Comparison of ENCODE assay signal across 8 cellular contexts in genomic region chr19:12783226-12783848, GRCh38. TPM values are rescaled to one million over a fixed set of nuclear protein-coding genes. Genes with fewer than 3 reads are reported as not detected.
DNase-seq lines count a peak whose midpoint lies in the region; ATAC-seq, FAIRE-seq and TF ChIP-seq lines count a peak whose summit lies in the region.

No MANE protein-coding gene starts in this region.

- 20% methylated on average over 15 of the region's 22 CpGs; no CpG with 5 or more reads in 1 of the 2 experiments for WGBS in H1 (ENCODE audit: extremely low coverage in 1 of 2, insufficient coverage in 1 of 2, insufficient read length in 1 of 2, insufficient replicate concordance in 2 of 2, low coverage in 1 of 2, low lambda C conversion rate in 2 of 2, missing lambda C conversion rate in 1 of 2), 2 experiments
- WGBS in pancreas, 2 donors: 26 to 31% methylated on average over 22 of the region's 22 CpGs

- H3K4me3 ChIP-seq in H1 (ENCODE audit: extremely low read depth in 1 of 4, insufficient read depth in 2 of 4, low read depth in 3 of 4, low read length in 4 of 4) (peak overlapping the region; percentile 38 to 77 (median 54); a peak in 6 of 8 replicates), pancreas (peak overlapping the region in 3 of 4 donors; percentile 11 to 55 (median 46))

- intact Hi-C loops in pancreas (cut with DNase I): no loop called here

- no peak for TF ChIP-seq EP300 in H1 (IDR thresholded peaks at IDR 0.05; ENCODE audit: borderline replicate concordance in 1 of 2, low read depth in 2 of 2, low read length in 2 of 2)

- H2BK20ac ChIP-seq in H1 (ENCODE audit: low read length): peak overlapping the region; percentile 66

- peak overlapping the region; percentile 80 for H4K8ac ChIP-seq in H1 (ENCODE audit: extremely low read depth, insufficient read depth, low read length)

- H3K4ac ChIP-seq in H1 (replicated peaks; ENCODE audit: insufficient read length, low read depth, low read length): peak overlapping the region; percentile 91

- no peaks in the 10 kb centered on the region for H3K79me2 ChIP-seq in H1 (ENCODE audit: control insufficient read depth in 1 of 2, insufficient read depth in 2 of 2, low read length in 2 of 2)

- CTCF ChIA-PET in H1 (lab: Charles Lee; ENCODE audit: partially characterized antibody): interaction anchor here (0.7 to 9.3 kb wide), 3 partner anchors 12 to 52 kb away, joined by 3 to 277 read pairs (median 4); partner anchors contain the start of gene JUNB

- peak overlapping the region; percentile 78 for H3K18ac ChIP-seq in H1 (ENCODE audit: extremely low read depth, low read length)

- no peaks in the 10 kb centered on the region for H3K9me3 ChIP-seq in ES-I3 (ENCODE audit: control insufficient read depth, insufficient read depth, low read length)
- no peaks in the 10 kb centered on the region for H3K9me3 ChIP-seq in H1 (ENCODE audit: insufficient read depth in 2 of 2, low read depth in 1 of 2, low read length in 1 of 2)
- no peaks in the 10 kb centered on the region for H3K9me3 ChIP-seq in pancreas

- H2BK5ac ChIP-seq in H1 (ENCODE audit: low read depth, low read length): peak overlapping the region; percentile 71; the same call in 1 of the 2 replicates

- H3K56ac ChIP-seq in H1 (replicated peaks; ENCODE audit: insufficient read length, low read depth, low read length): peak overlapping the region; percentile 90

- FAIRE-seq in H1 (lab: Jason Lieb, UNC) (no peak), pancreas (lab: Jason Lieb, UNC) (no peak)

- peak; percentile 22; the same call in 1 of the 2 replicates for TF ChIP-seq POLR2A in Raji (IDR thresholded peaks at IDR 0.05; ENCODE audit: insufficient read depth, low read depth, low read length)
- no peak for TF ChIP-seq POLR2A in H1 (IDR thresholded peaks at IDR 0.05; ENCODE audit: control extremely low read depth in 1 of 2, low read depth in 2 of 2, low read length in 2 of 2)

- POLR2A ChIA-PET in H1 (lab: Charles Lee; ENCODE audit: partially characterized antibody): interaction anchor here (0.6 to 16.6 kb wide), 6 partner anchors 14 to 1188 kb away, joined by 3 to 317 read pairs (median 4); partner anchors contain the start of genes JUNB, PRDX2 and THSD8

- H4K5ac ChIP-seq in H1 (ENCODE audit: insufficient read length, low read depth, low read length): peak overlapping the region; percentile 86

- H2BK15ac ChIP-seq in H1 (ENCODE audit: low read length): no peak overlapping the region

- H3K4me1 ChIP-seq in ES-I3 (ENCODE audit: insufficient read depth, low read length) (peaks cover 13% of the 10 kb centered on the region), H1 (replicated peaks in 1 of 4; ENCODE audit: control insufficient read depth in 3 of 4, insufficient read depth in 4 of 4, low read length in 3 of 4) (peaks cover 14 to 32% (median 20%) of the 10 kb centered on the region in 4 experiments), pancreas (peaks cover 5 to 57% (median 22%) of the 10 kb centered on the region in 3 donors)

- no peak overlapping the region for H3K27ac ChIP-seq in H1 (ENCODE audit: low read depth, low read length)
- H3K27ac ChIP-seq in pancreas: peak overlapping the region; percentile 68 to 99 (median 84)

- no peak overlapping the region for H3K14ac ChIP-seq in H1 (ENCODE audit: insufficient read length)

- peaks cover 0 to 1% of the 10 kb centered on the region in 2 experiments for H4K20me1 ChIP-seq in H1 (replicated peaks in 1 of 2; ENCODE audit: control insufficient read depth in 1 of 2, insufficient read depth in 2 of 2, low read length in 2 of 2)

- H3K36me3 ChIP-seq in ES-I3 (ENCODE audit: insufficient read depth, low read length) (no peaks in the 10 kb centered on the region), H1 (ENCODE audit: control insufficient read depth in 2 of 4, insufficient read depth in 4 of 4, low read length in 3 of 4) (no peaks in the 10 kb centered on the region), pancreas (no peaks in the 10 kb centered on the region)

- H3K9ac ChIP-seq in ES-I3 (ENCODE audit: low read depth, low read length) (peak overlapping the region; percentile 55; the same call in 1 of the 2 replicates), H1 (replicated peaks in 1 of 4; ENCODE audit: extremely low read depth in 1 of 4, low read depth in 3 of 4, low read length in 3 of 4) (no peak overlapping the region)

- peak overlapping the region; percentile 75 for H2BK120ac ChIP-seq in H1 (replicated peaks; ENCODE audit: low read depth, low read length)

- no peak for DNase-seq in H1 (ENCODE audit: low read depth in 1 of 2, low spot score in 2 of 2)
- no peak for DNase-seq in pancreas
- no peak for DNase-seq in SW 1271 (lab: John Stamatoyannopoulos, UW)
- no peak for DNase-seq in NCI-H510A (lab: John Stamatoyannopoulos, UW)

- H3K27me3 ChIP-seq in H1 (replicated peaks in 1 of 4; ENCODE audit: control insufficient read depth in 3 of 4, extremely low read depth in 1 of 4, insufficient read depth in 3 of 4, low read length in 3 of 4) (no peaks in the 10 kb centered on the region), pancreas (no peaks in the 10 kb centered on the region)

- H2AK5ac ChIP-seq in H1 (ENCODE audit: low read depth, low read length): peak overlapping the region; percentile 72; the same call in 1 of the 2 replicates

- peak overlapping the region; percentile 51 to 98 for H3K4me2 ChIP-seq in H1 (ENCODE audit: insufficient read depth in 1 of 2, low read depth in 2 of 2, low read length in 2 of 2)

- H3K23me2 ChIP-seq in H1 (ENCODE audit: low read depth, low read length): peaks cover 21% of the 10 kb centered on the region; the same call in 1 of the 2 replicates

- ATAC-seq in pancreas (no peak), GM18907 (IDR thresholded peaks at IDR 0.05; ENCODE audit: unreplicated experiment) (no peak), GM19463 (IDR thresholded peaks at IDR 0.05; ENCODE audit: unreplicated experiment) (no peak)

- no peak for TF ChIP-seq RAD21 in H1 (IDR thresholded peaks at IDR 0.05 in 1 of 2, conservative IDR thresholded peaks at IDR 0.05 in 1 of 2; ENCODE audit: low read depth in 2 of 2, low read length in 2 of 2)

- TF ChIP-seq CTCF in H1 (IDR thresholded peaks at IDR 0.05; ENCODE audit: control extremely low read depth in 1 of 3, insufficient read depth in 1 of 3, low read depth in 1 of 3, low read length in 3 of 3): no peak
- no peak for TF ChIP-seq CTCF in pancreas (IDR thresholded peaks at IDR 0.05)

- no peak overlapping the region for H3K23ac ChIP-seq in H1 (ENCODE audit: insufficient read length)

- H4K91ac ChIP-seq in H1 (replicated peaks; ENCODE audit: insufficient read length, low read length): peak overlapping the region; percentile 89

- no peaks in the 10 kb centered on the region; the same call in 1 of the 2 replicates for H3K79me1 ChIP-seq in H1 (ENCODE audit: low read depth, low read length)

- no peak overlapping the region for H2AFZ ChIP-seq in H1 (ENCODE audit: low read length)

- H2BK12ac ChIP-seq in H1 (ENCODE audit: low read depth, low read length): peak overlapping the region; percentile 60; the same call in 1 of the 2 replicates

RNA-seq across cellular contexts. Expression of gene JUNB, which starts 7.9 kb away (rescaled TPM):
- 7.4 and 8.6 TPM in 2 replicates for total RNA-seq in H1 (2021; fragmentation: NEBNext Ultra II Directional; extraction: Animal tissue kit (Norgen Biotek cat#: 25700))
- polyA plus RNA-seq in H1 (2011; rRNA removed): 10.0 and 14.1 TPM in 2 replicates
- 9.2 TPM for polyA plus RNA-seq in H1 (2011; cell fraction: cytosol; rRNA removed)
- 12.1 TPM for polyA plus RNA-seq in H1 (2011; cell fraction: nucleus; rRNA removed)
- 4.8 to 7.1 TPM (median 5.6 TPM) in 4 replicates for polyA plus RNA-seq in H1 (2012, experiment 1 of 2)
- polyA plus RNA-seq in H1 (2012, experiment 2 of 2): 5.9 TPM
- polyA plus RNA-seq in H1 (2013, experiment 1 of 2): 6.9 TPM
- polyA plus RNA-seq in H1 (2013, experiment 2 of 2): 6.5 TPM
- 1.8 TPM in 2 replicates for polyA minus RNA-seq in H1 (2011; rRNA and poly(A)+ RNA removed)
- 8.7 TPM for polyA minus RNA-seq in H1 (2011; cell fraction: cytosol; rRNA and poly(A)+ RNA removed)
- polyA minus RNA-seq in H1 (2011; cell fraction: nucleus; rRNA and poly(A)+ RNA removed): 21.3 TPM
- total RNA-seq in pancreas: 100 to 1,000 TPM in 2 of 6 donors, 10 to 100 TPM in 4; 41.6 to 109 (median 70.7) TPM
- polyA plus RNA-seq in pancreas: 100 to 1,000 TPM; 172 to 206 TPM

RNA-seq across cellular contexts. Expression of gene HOOK2, which starts 8.0 kb away (rescaled TPM):
- total RNA-seq in H1 (2021; fragmentation: NEBNext Ultra II Directional; extraction: Animal tissue kit (Norgen Biotek cat#: 25700)): 59.3 and 63.2 TPM in 2 replicates
- polyA plus RNA-seq in H1 (2011; rRNA removed): 23.8 and 39.2 TPM in 2 replicates
- 52.1 TPM for polyA plus RNA-seq in H1 (2011; cell fraction: cytosol; rRNA removed)
- 124 TPM for polyA plus RNA-seq in H1 (2011; cell fraction: nucleus; rRNA removed)
- polyA plus RNA-seq in H1 (2012, experiment 1 of 2): 72.5 to 107 TPM (median 96.5 TPM) in 4 replicates
- 35.9 TPM for polyA plus RNA-seq in H1 (2012, experiment 2 of 2)
- 47.5 TPM for polyA plus RNA-seq in H1 (2013, experiment 1 of 2)
- 40.1 TPM for polyA plus RNA-seq in H1 (2013, experiment 2 of 2)
- polyA minus RNA-seq in H1 (2011; rRNA and poly(A)+ RNA removed): 25.1 and 27.9 TPM in 2 replicates
- polyA minus RNA-seq in H1 (2011; cell fraction: cytosol; rRNA and poly(A)+ RNA removed): 17.9 TPM
- polyA minus RNA-seq in H1 (2011; cell fraction: nucleus; rRNA and poly(A)+ RNA removed): 50.3 TPM
- total RNA-seq in pancreas: 10 to 100 TPM; 37.7 to 60.9 (median 49.0) TPM
- polyA plus RNA-seq in pancreas: 100 to 1,000 TPM; 268 to 300 TPM

RNA-seq across cellular contexts. Expression of gene PRDX2, which starts 18.3 kb away (rescaled TPM):
- total RNA-seq in H1 (2021; fragmentation: NEBNext Ultra II Directional; extraction: Animal tissue kit (Norgen Biotek cat#: 25700)): 380 and 404 TPM in 2 replicates
- polyA plus RNA-seq in H1 (2011; rRNA removed) (748 and 904 TPM in 2 replicates), pancreas (100 to 1,000 TPM in 1 of 2 donors, 10 to 100 TPM in 1; 75.8 to 172 TPM)
- polyA plus RNA-seq in H1 (2011; cell fraction: cytosol; rRNA removed): 586 TPM
- polyA plus RNA-seq in H1 (2011; cell fraction: nucleus; rRNA removed): 569 TPM
- 543 to 655 TPM (median 640 TPM) in 4 replicates for polyA plus RNA-seq in H1 (2012, experiment 1 of 2)
- polyA plus RNA-seq in H1 (2012, experiment 2 of 2): 855 TPM
- polyA plus RNA-seq in H1 (2013, experiment 1 of 2): 237 TPM
- 231 TPM for polyA plus RNA-seq in H1 (2013, experiment 2 of 2)
- polyA minus RNA-seq in H1 (2011; rRNA and poly(A)+ RNA removed): 210 and 286 TPM in 2 replicates
- polyA minus RNA-seq in H1 (2011; cell fraction: cytosol; rRNA and poly(A)+ RNA removed): 286 TPM
- polyA minus RNA-seq in H1 (2011; cell fraction: nucleus; rRNA and poly(A)+ RNA removed): 120 TPM
- total RNA-seq in pancreas: 100 to 1,000 TPM in 4 of 6 donors, 10 to 100 TPM in 2; 77.5 to 109 (median 103) TPM

RNA-seq across cellular contexts. Expression of gene THSD8, which starts 18.5 kb away (rescaled TPM):
- total RNA-seq in H1 (2021; fragmentation: NEBNext Ultra II Directional; extraction: Animal tissue kit (Norgen Biotek cat#: 25700)): 41.3 and 42.3 TPM in 2 replicates
- polyA plus RNA-seq in H1 (2011; rRNA removed) (3.4 and 8.2 TPM in 2 replicates), pancreas (1 to 10 TPM; 1.3 to 2.0 TPM)
- 0.57 TPM for polyA plus RNA-seq in H1 (2011; cell fraction: cytosol; rRNA removed)
- polyA plus RNA-seq in H1 (2011; cell fraction: nucleus; rRNA removed): 0.21 TPM
- 9.7 to 60.5 TPM (median 32.8 TPM) in 4 replicates for polyA plus RNA-seq in H1 (2012, experiment 1 of 2)
- 11.1 TPM for polyA plus RNA-seq in H1 (2012, experiment 2 of 2)
- polyA plus RNA-seq in H1 (2013, experiment 1 of 2): 20.3 TPM
- polyA plus RNA-seq in H1 (2013, experiment 2 of 2): 24.5 TPM
- 4.4 and 10.5 TPM in 2 replicates for polyA minus RNA-seq in H1 (2011; rRNA and poly(A)+ RNA removed)
- not detected for polyA minus RNA-seq in H1 (2011; cell fraction: cytosol; rRNA and poly(A)+ RNA removed)
- polyA minus RNA-seq in H1 (2011; cell fraction: nucleus; rRNA and poly(A)+ RNA removed): not detected
- total RNA-seq in pancreas: 1 to 10 TPM in 5 of 6 donors, under 1 TPM in 1; 0.90 to 3.9 (median 2.1) TPM

RNA-seq across cellular contexts. Expression of gene RNASEH2A, which starts 23.0 kb away (rescaled TPM):
- total RNA-seq in H1 (2021; fragmentation: NEBNext Ultra II Directional; extraction: Animal tissue kit (Norgen Biotek cat#: 25700)): 67.5 and 67.9 TPM in 2 replicates
- polyA plus RNA-seq in H1 (2011; rRNA removed): 120 and 141 TPM in 2 replicates
- polyA plus RNA-seq in H1 (2011; cell fraction: cytosol; rRNA removed): 161 TPM
- polyA plus RNA-seq in H1 (2011; cell fraction: nucleus; rRNA removed): 134 TPM
- polyA plus RNA-seq in H1 (2012, experiment 1 of 2): 81.7 to 123 TPM (median 102 TPM) in 4 replicates
- polyA plus RNA-seq in H1 (2012, experiment 2 of 2): 95.9 TPM
- 35.1 TPM for polyA plus RNA-seq in H1 (2013, experiment 1 of 2)
- 33.3 TPM for polyA plus RNA-seq in H1 (2013, experiment 2 of 2)
- 103 and 105 TPM in 2 replicates for polyA minus RNA-seq in H1 (2011; rRNA and poly(A)+ RNA removed)
- 52.5 TPM for polyA minus RNA-seq in H1 (2011; cell fraction: cytosol; rRNA and poly(A)+ RNA removed)
- 32.0 TPM for polyA minus RNA-seq in H1 (2011; cell fraction: nucleus; rRNA and poly(A)+ RNA removed)
- 1 to 10 TPM; 1.7 to 6.0 (median 3.0) TPM for total RNA-seq in pancreas
- 1 to 10 TPM; 3.9 to 5.5 TPM for polyA plus RNA-seq in pancreas
